Comparison of ENCODE assay signal across 12 cellular contexts in the genomic region with DNA sequence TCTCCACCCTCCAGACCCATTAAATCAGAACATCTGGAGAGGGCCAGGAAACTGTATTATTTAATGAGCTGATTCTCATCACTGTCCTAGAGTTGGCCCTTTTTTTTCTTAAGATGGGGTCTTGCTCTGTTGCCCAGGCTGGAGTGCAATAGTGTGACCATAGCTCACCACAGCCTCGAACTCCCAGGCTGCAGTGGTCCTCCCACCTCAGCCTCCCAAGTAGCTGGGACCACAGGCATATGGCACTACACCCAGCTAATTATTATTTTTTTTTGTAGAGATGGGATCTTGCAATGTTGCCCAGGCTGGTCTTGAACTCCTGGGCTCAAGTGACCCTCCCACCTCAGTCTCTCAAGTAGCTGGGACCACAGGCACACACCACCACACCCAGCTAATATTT.
DNase-seq lines count a peak whose midpoint lies in the region; ATAC-seq and TF ChIP-seq lines count a peak whose summit lies in the region.
"Had no signal": no experiment of that assay in that cellular context is flagged by ENCODE, and none has a peak within 500 bp of the region (broad histone marks: within the 10 kb centered on the region; RNA-seq: fewer than 3 reads in every experiment).

No MANE protein-coding gene starts in this region.

- CTCF ChIA-PET in A673 (lab: Charles Lee) (no interaction called here), PC-9 (lab: Charles Lee) (no interaction called here)

- H3K36me3 ChIP-seq in A673 (ENCODE audit: insufficient read depth, low read length, poor library complexity, severe bottlenecking), result no peaks in the 10 kb centered on the region
- no peaks in the 10 kb centered on the region for H3K36me3 ChIP-seq in PC-9 (ENCODE audit: low read depth)
- H3K36me3 ChIP-seq in colonic mucosa, result no peaks in the 10 kb centered on the region
- no peaks in the 10 kb centered on the region for H3K36me3 ChIP-seq in muscle layer of colon (ENCODE audit: insufficient read depth, low read length)
- no peaks in the 10 kb centered on the region for H3K36me3 ChIP-seq in left lung
- H3K36me3 ChIP-seq in MG63, result no peaks in the 10 kb centered on the region

- DNase-seq in A673 (ENCODE audit: low spot score), result no peak
- no peak for DNase-seq in PC-9
- DNase-seq in colonic mucosa, result no peak
- DNase-seq in nucleus accumbens (lab: John Stamatoyannopoulos, UW), result no peak
- DNase-seq in NCI-H446 treated with DMSO at 0.1 percent for 48 hours (lab: John Stamatoyannopoulos, UW), result no peak
- DNase-seq in left lung, result no peak
- DNase-seq in MG63, result no peak
- DNase-seq: activated effector memory CD4-positive, alpha-beta T cell treated with anti-CD3 and anti-CD28 coated beads, Interleukin-2, amount 50 U/mL, for 16 hours; NCI-H146; SHP77; stimulated activated naive CD8-positive, alpha-beta T cell treated with anti-CD3 and anti-CD28 coated beads, Interleukin-15, Interleukin-2, amounts not matched to agents 100 U/mL and 50 U/mL, for 24 hours had no signal

- peak overlapping the region; percentile 79 for H3K4me2 ChIP-seq in PC-9

- H3K27me3 ChIP-seq in A673 (replicated peaks; ENCODE audit: insufficient read depth, low read depth, low read length, poor library complexity) (no peaks in the 10 kb centered on the region), PC-9 (ENCODE audit: insufficient read depth, low read depth) (no peaks in the 10 kb centered on the region), colonic mucosa (no peaks in the 10 kb centered on the region), muscle layer of colon (ENCODE audit: control insufficient read depth in 1 of 2, insufficient read depth in 2 of 2, low read length in 2 of 2) (no peaks in the 10 kb centered on the region), left lung (peaks cover 0 to 14% of the 10 kb centered on the region in 2 donors), MG63 (no peaks in the 10 kb centered on the region)

- H3K4me3 ChIP-seq in A673 (ENCODE audit: low read depth, low read length, poor library complexity, severe bottlenecking), result no peak overlapping the region
- H3K4me3 ChIP-seq in PC-9, result no peak overlapping the region
- H3K4me3 ChIP-seq in colonic mucosa, result no peak overlapping the region
- H3K4me3 ChIP-seq in muscle layer of colon (ENCODE audit: low read depth in 1 of 2, low read length in 2 of 2), result peak overlapping the region in 1 of 2 donors; percentile 12
- H3K4me3 ChIP-seq in left lung, result no peak overlapping the region
- no peak overlapping the region for H3K4me3 ChIP-seq in MG63

- peaks cover 16% of the 10 kb centered on the region for H3K4me1 ChIP-seq in A673 (ENCODE audit: insufficient read depth, low read length, poor library complexity, severe bottlenecking)
- peaks cover 78% of the 10 kb centered on the region for H3K4me1 ChIP-seq in PC-9 (replicated peaks; ENCODE audit: insufficient read depth)
- H3K4me1 ChIP-seq in colonic mucosa, result no peaks in the 10 kb centered on the region
- peaks cover 38% of the 10 kb centered on the region for H3K4me1 ChIP-seq in muscle layer of colon (ENCODE audit: insufficient read depth, low read length)
- H3K4me1 ChIP-seq in left lung, result peaks cover 4 to 30% of the 10 kb centered on the region in 2 donors

- peaks cover 60% of the 10 kb centered on the region for H3F3A ChIP-seq in PC-9 (ENCODE audit: insufficient read depth, low read depth)

- H3K79me2 ChIP-seq in PC-9 (ENCODE audit: low read depth), result no peaks in the 10 kb centered on the region

- TF ChIP-seq CTCF in A673 (conservative IDR thresholded peaks at IDR 0.05; ENCODE audit: low read depth, low read length), result no peak
- TF ChIP-seq CTCF in PC-9 (conservative IDR thresholded peaks at IDR 0.05), result no peak
- no peak for TF ChIP-seq CTCF in colonic mucosa (IDR thresholded peaks at IDR 0.05)
- no peak for TF ChIP-seq CTCF in left lung (IDR thresholded peaks at IDR 0.05)

- no peak overlapping the region for H2AFZ ChIP-seq in PC-9

- no peak for ATAC-seq in left lung
- ATAC-seq: stimulated activated naive CD8-positive, alpha-beta T cell treated with anti-CD3 and anti-CD28 coated beads, Interleukin-15, Interleukin-2, amounts not matched to agents 100 U/mL and 50 U/mL, for 24 hours had no signal

- peak overlapping the region; percentile 61 for H3K27ac ChIP-seq in A673 (ENCODE audit: low read depth, low read length, poor library complexity, severe bottlenecking)
- H3K27ac ChIP-seq in PC-9, result peak overlapping the region; percentile 80
- H3K27ac ChIP-seq in colonic mucosa, result peak overlapping the region; percentile 68
- peak overlapping the region; percentile 83 for H3K27ac ChIP-seq in muscle layer of colon (ENCODE audit: low read depth, low read length)
- H3K27ac ChIP-seq in left lung, result no peak overlapping the region

- no peaks in the 10 kb centered on the region for H4K20me1 ChIP-seq in PC-9 (ENCODE audit: insufficient read depth)

- H3K9me2 ChIP-seq in PC-9 (ENCODE audit: insufficient read depth), result no peaks in the 10 kb centered on the region

- intact Hi-C loops in A673 (cut with micrococcal nuclease; ENCODE audit: unreplicated experiment), result no loop called here
- intact Hi-C loops in PC-9 (cut with micrococcal nuclease; ENCODE audit: unreplicated experiment), result no loop called here
- intact Hi-C loops in colonic mucosa (cut with DNase I), result no loop called here
- intact Hi-C loops in left lung (cut with DNase I), result no loop called here

- H3K9me3 ChIP-seq in A673 (ENCODE audit: low read depth, low read length, poor library complexity, severe bottlenecking), result no peaks in the 10 kb centered on the region
- no peaks in the 10 kb centered on the region for H3K9me3 ChIP-seq in PC-9 (ENCODE audit: insufficient read depth, low read depth)
- no peaks in the 10 kb centered on the region for H3K9me3 ChIP-seq in colonic mucosa
- H3K9me3 ChIP-seq in muscle layer of colon (ENCODE audit: low read length), result no peaks in the 10 kb centered on the region
- H3K9me3 ChIP-seq in left lung, result no peaks in the 10 kb centered on the region
- H3K9me3 ChIP-seq in MG63, result peaks cover 6% of the 10 kb centered on the region

- H3K9ac ChIP-seq in colonic mucosa (ENCODE audit: low read depth in 2 of 2, low read length in 2 of 2) (peak overlapping the region in 1 of 2 donors; percentile 48), muscle layer of colon (ENCODE audit: low read length) (no peak overlapping the region)

- POLR2A ChIA-PET in A673 (lab: Charles Lee; ENCODE audit: low non-redundant PET) (no interaction called here), PC-9 (lab: Charles Lee; ENCODE audit: unreplicated experiment) (interaction anchor here (0.6 kb wide), 1 partner anchor 81 kb away, joined by 6 read pairs; no protein-coding TSS in a partner anchor)

- BruUV-seq in A673 (replicated peaks; lab: Mats Ljungman, UMichigan), result no TSS peak
- BruUV-seq in PC-9 (replicated peaks; lab: Mats Ljungman, UMichigan), result no TSS peak

Comparison
In these comparisons a context has a peak if more than half of its experiments do, and no peak if none do; other contexts are left out.
1. H3K27ac ChIP-seq: peak in A673 (single experiment), PC-9 (single experiment), colonic mucosa (single experiment) and muscle layer of colon (single experiment); none in left lung (0 of 2).